ENCODE assay signal across 9 cellular contexts in the genomic region with DNA sequence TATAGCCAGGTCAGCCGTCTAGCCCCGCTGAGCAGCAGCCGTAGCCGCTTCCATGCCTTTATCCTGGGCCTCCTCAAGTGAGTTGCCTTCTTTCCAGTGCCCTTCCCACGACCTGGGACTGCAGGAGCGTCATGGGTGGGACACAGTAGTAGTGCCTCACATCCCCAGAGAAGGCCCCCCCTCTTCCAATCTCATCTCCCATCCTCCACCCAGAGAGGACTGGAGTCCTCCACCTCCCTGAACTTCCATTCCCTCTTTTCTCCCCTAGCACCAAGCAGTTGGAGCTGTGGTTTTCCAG. TPM values are rescaled to one million over a fixed set of nuclear protein-coding genes. Genes with fewer than 3 reads are reported as not detected.
A peak's percentile ranks its signal among the peaks of the same experiment; 100 is the strongest.
DNase-seq lines count a peak whose midpoint lies in the region; ATAC-seq, FAIRE-seq and TF ChIP-seq lines count a peak whose summit lies in the region.
"Had no signal": no experiment of that assay in that cellular context is flagged by ENCODE, and none has a peak within 500 bp of the region (broad histone marks: within the 10 kb centered on the region; RNA-seq: fewer than 3 reads in every experiment).

No MANE protein-coding gene starts in this region.

- CTCF ChIA-PET in HepG2 (lab: Yijun Ruan, JAX; ENCODE audit: low intra/inter-chr PET ratio, low total read pairs), result interaction anchor here (4.5 kb wide), 1 partner anchor 74 kb away, joined by 71 read pairs; no protein-coding TSS in a partner anchor

- no peak for FAIRE-seq in HepG2 (lab: Jason Lieb, UNC)
- FAIRE-seq: G401.6 had no signal

- DNase-seq in HepG2 (ENCODE audit: low spot score) (no peak), right lobe of liver (no peak), breast epithelium (ENCODE audit: low spot score in 2 of 2) (no peak), uterus (no peak), NAMALWA (ENCODE audit: low spot score) (no peak), head of caudate nucleus (no peak)

- H3K27ac ChIP-seq in HepG2 (ENCODE audit: extremely low read length, insufficient read depth, low read length), result no peak overlapping the region
- no peak overlapping the region for H3K27ac ChIP-seq in right lobe of liver
- peak overlapping the region; percentile 90 to 97 for H3K27ac ChIP-seq in breast epithelium
- H3K27ac ChIP-seq in mucosa of rectum (ENCODE audit: low read depth in 2 of 2, low read length in 2 of 2), result peak overlapping the region; percentile 99 to 100
- peak overlapping the region; percentile 97 to 99 for H3K27ac ChIP-seq in uterus

- TF ChIP-seq RAD21 in HepG2 (CRISPR knock-in tag; IDR thresholded peaks at IDR 0.05), result no peak

- H3K4me3 ChIP-seq in HepG2 (replicated peaks in 1 of 3; ENCODE audit: insufficient read depth in 1 of 3, low read depth in 2 of 3, low read length in 3 of 3) (peak overlapping the region in 2 of 3 experiments; percentile 80 to 81; a peak in 3 of 6 replicates), right lobe of liver (no peak overlapping the region), breast epithelium (peak overlapping the region; percentile 73 to 82 (median 79)), mucosa of rectum (ENCODE audit: low read length in 2 of 2) (peak overlapping the region; percentile 91 to 93), uterus (peak overlapping the region; percentile 72 to 86)

- intact Hi-C loops in HepG2 (cut with micrococcal nuclease; ENCODE audit: unreplicated experiment) (no loop called here), right lobe of liver (cut with DNase I) (loop anchor here in 1 of 2 donors (5.0 kb wide), 1 partner anchor 73 kb away; no protein-coding TSS in a partner anchor), breast epithelium (cut with DNase I; ENCODE audit: low total_unique reads) (no loop called here), uterus (cut with DNase I; ENCODE audit: low total_unique reads) (no loop called here), head of caudate nucleus (cut with DNase I) (no loop called here)

- H3K9ac ChIP-seq in HepG2 (ENCODE audit: insufficient read depth, low read depth, low read length), result peak overlapping the region; percentile 69
- H3K9ac ChIP-seq in mucosa of rectum (ENCODE audit: low read depth in 1 of 2, low read length in 2 of 2), result peak overlapping the region; percentile 54 to 95

- ATAC-seq in HepG2 (no peak), right lobe of liver (no peak), GM19463 (IDR thresholded peaks at IDR 0.05; ENCODE audit: unreplicated experiment) (no peak)

- POLR2A ChIA-PET in HepG2 (lab: Yijun Ruan, JAX), result interaction anchor here (3.5 kb wide), 1 partner anchor 74 kb away, joined by 24 read pairs; no protein-coding TSS in a partner anchor

- TF ChIP-seq POLR2A in HepG2 (IDR thresholded peaks at IDR 0.05; ENCODE audit: insufficient read depth in 1 of 2, low read depth in 2 of 2, low read length in 2 of 2), result no peak
- TF ChIP-seq POLR2A in right lobe of liver (IDR thresholded peaks at IDR 0.05), result no peak
- no peak for TF ChIP-seq POLR2A in breast epithelium (IDR thresholded peaks at IDR 0.05)
- TF ChIP-seq POLR2A in uterus (IDR thresholded peaks at IDR 0.05), result no peak

- H2AFZ ChIP-seq in HepG2 (ENCODE audit: low read length), result no peak overlapping the region

- TF ChIP-seq EP300 in HepG2 (IDR thresholded peaks at IDR 0.05; ENCODE audit: low read depth in 2 of 2, low read length in 2 of 2) (no peak), HepG2 (CRISPR knock-in tag; IDR thresholded peaks at IDR 0.05; ENCODE audit: borderline replicate concordance) (no peak)

- 85% methylated on average over 5 of the region's 6 CpGs for WGBS in HepG2 (ENCODE audit: low lambda C conversion rate)
- WGBS in right lobe of liver (ENCODE audit: insufficient coverage, low coverage, low lambda C conversion rate, missing lambda C conversion rate), result 100% methylated on average over 1 of the region's 6 CpGs

- no peaks in the 10 kb centered on the region; a peak in 1 of 5 replicates for H3K27me3 ChIP-seq in HepG2 (ENCODE audit: control insufficient read depth in 1 of 2, insufficient read depth in 2 of 2, low read length in 2 of 2)
- H3K27me3 ChIP-seq in right lobe of liver, result no peaks in the 10 kb centered on the region
- H3K27me3 ChIP-seq in breast epithelium, result no peaks in the 10 kb centered on the region
- no peaks in the 10 kb centered on the region for H3K27me3 ChIP-seq in mucosa of rectum (ENCODE audit: control insufficient read depth in 2 of 2, insufficient read depth in 2 of 2, low read length in 2 of 2)
- no peaks in the 10 kb centered on the region for H3K27me3 ChIP-seq in uterus

- no peaks in the 10 kb centered on the region for H3K9me3 ChIP-seq in HepG2 (ENCODE audit: low read length)
- no peaks in the 10 kb centered on the region for H3K9me3 ChIP-seq in right lobe of liver
- no peaks in the 10 kb centered on the region for H3K9me3 ChIP-seq in breast epithelium
- no peaks in the 10 kb centered on the region for H3K9me3 ChIP-seq in mucosa of rectum (ENCODE audit: control insufficient read depth in 2 of 2, low read length in 2 of 2)
- H3K9me3 ChIP-seq in uterus, result no peaks in the 10 kb centered on the region

- BruUV-seq in HepG2 (replicated peaks; lab: Mats Ljungman, UMichigan), result no TSS peak

- in situ Hi-C loops in HepG2 (cut with HindIII; ENCODE audit: extremely low pct_ligation_motif_present, low pct_unique_long_range_greater_than_20kb), result no loop called here

- peaks cover 5% of the 10 kb centered on the region for H3K79me2 ChIP-seq in HepG2 (ENCODE audit: insufficient read depth, low read length)

- peaks cover 36% of the 10 kb centered on the region for H3K4me1 ChIP-seq in HepG2 (ENCODE audit: insufficient read depth, low read length)
- H3K4me1 ChIP-seq in right lobe of liver, result peaks cover 0 to 14% (median 1%) of the 10 kb centered on the region in 4 donors
- peaks cover 5 to 9% of the 10 kb centered on the region in 2 donors for H3K4me1 ChIP-seq in breast epithelium
- H3K4me1 ChIP-seq in mucosa of rectum (ENCODE audit: control insufficient read depth in 2 of 2, insufficient read depth in 2 of 2, low read length in 2 of 2), result peaks cover 30 to 32% of the 10 kb centered on the region in 2 donors
- peaks cover 8 to 13% of the 10 kb centered on the region in 2 donors for H3K4me1 ChIP-seq in uterus

- no peaks in the 10 kb centered on the region; the same call in none of the 2 replicates for H4K20me1 ChIP-seq in HepG2 (ENCODE audit: insufficient read depth, low read length)

- H3K36me3 ChIP-seq in HepG2 (replicated peaks in 1 of 2; ENCODE audit: control insufficient read depth in 1 of 2, insufficient read depth in 2 of 2, low read length in 2 of 2) (peaks cover 2 to 25% of the 10 kb centered on the region in 2 experiments; a peak in 4 of 5 replicates), right lobe of liver (peaks cover 0 to 6% (median 2%) of the 10 kb centered on the region in 4 donors), breast epithelium (no peaks in the 10 kb centered on the region), mucosa of rectum (ENCODE audit: control insufficient read depth in 2 of 2, insufficient read depth in 2 of 2, low read length in 2 of 2) (peaks cover 21 to 29% of the 10 kb centered on the region in 2 donors), uterus (no peaks in the 10 kb centered on the region)

- TF ChIP-seq CTCF in HepG2 (CRISPR knock-in tag; IDR thresholded peaks at IDR 0.05) (no peak), right lobe of liver (IDR thresholded peaks at IDR 0.05) (no peak), breast epithelium (IDR thresholded peaks at IDR 0.05) (no peak), uterus (IDR thresholded peaks at IDR 0.05) (no peak)

- peak overlapping the region; percentile 79 for H3K4me2 ChIP-seq in HepG2 (ENCODE audit: low read depth, low read length)

RNA-seq across cellular contexts. Expression of gene RUSC1, which starts 4.9 kb away (rescaled TPM):
- 15.9 and 18.7 TPM in 2 replicates for total RNA-seq in HepG2 (2016; rRNA removed; fragmentation: Illumina TruSeq; extraction: Trizol)
- 9.4 and 10.1 TPM in 2 replicates for total RNA-seq in HepG2 (2016; cell fraction: cytosol; rRNA removed; fragmentation: Illumina TruSeq; extraction: Trizol; ENCODE audit: low read depth)
- total RNA-seq in HepG2 (2016; cell fraction: insoluble cytoplasmic fraction; rRNA removed; fragmentation: Illumina TruSeq; extraction: Trizol), result 14.8 and 19.6 TPM in 2 replicates
- total RNA-seq in HepG2 (2016; cell fraction: membrane; rRNA removed; fragmentation: Illumina TruSeq; extraction: Trizol), result 19.4 and 21.9 TPM in 2 replicates
- 13.5 and 19.1 TPM in 2 replicates for total RNA-seq in HepG2 (2016; cell fraction: nucleus; rRNA removed; fragmentation: Illumina TruSeq; extraction: Trizol)
- 20.4 and 21.4 TPM in 2 replicates for polyA plus RNA-seq in HepG2 (2011; rRNA removed)
- 13.8 and 18.3 TPM in 2 replicates for polyA plus RNA-seq in HepG2 (2011; cell fraction: cytosol; rRNA removed)
- 72.9 and 80.6 TPM in 2 replicates for polyA plus RNA-seq in HepG2 (2011; cell fraction: nucleus; rRNA removed)
- 9.4 and 13.3 TPM in 2 replicates for polyA plus RNA-seq in HepG2 (2012)
- 14.0 and 17.7 TPM in 2 replicates for polyA plus RNA-seq in HepG2 (2016; cell fraction: cytosol; fragmentation: Illumina TruSeq; extraction: Trizol; ENCODE audit: low read depth)
- 21.9 and 27.7 TPM in 2 replicates for polyA plus RNA-seq in HepG2 (2016; cell fraction: insoluble cytoplasmic fraction; fragmentation: Illumina TruSeq; extraction: Trizol; ENCODE audit: low read depth)
- 22.4 and 26.1 TPM in 2 replicates for polyA plus RNA-seq in HepG2 (2016; cell fraction: membrane; fragmentation: Illumina TruSeq; extraction: Trizol; ENCODE audit: low read depth)
- 48.2 and 50.9 TPM in 2 replicates for polyA plus RNA-seq in HepG2 (2016; cell fraction: nucleus; fragmentation: Illumina TruSeq; extraction: Trizol; ENCODE audit: insufficient read depth, low read depth)
- 29.1 and 81.2 TPM in 2 replicates for polyA minus RNA-seq in HepG2 (2011; rRNA and poly(A)+ RNA removed; ENCODE audit: low replicate concordance)
- 8.8 and 9.9 TPM in 2 replicates for polyA minus RNA-seq in HepG2 (2011; cell fraction: cytosol; rRNA and poly(A)+ RNA removed)
- 12.6 and 12.8 TPM in 2 replicates for polyA minus RNA-seq in HepG2 (2011; cell fraction: nucleus; rRNA and poly(A)+ RNA removed)
- total RNA-seq in right lobe of liver, result 10 to 100 TPM in 1 of 6 experiments, 1 to 10 TPM in 5; 4.6 to 12.7 (median 7.6) TPM
- 10 to 100 TPM; 14.1 to 22.4 (median 14.4) TPM for total RNA-seq in breast epithelium
- 10 to 100 TPM; 13.8 to 49.1 (median 35.9) TPM for total RNA-seq in uterus

RNA-seq across cellular contexts. Expression of gene FDPS, which starts 16.9 kb away (rescaled TPM):
- 519 and 610 TPM in 2 replicates for total RNA-seq in HepG2 (2016; rRNA removed; fragmentation: Illumina TruSeq; extraction: Trizol)
- total RNA-seq in HepG2 (2016; cell fraction: cytosol; rRNA removed; fragmentation: Illumina TruSeq; extraction: Trizol; ENCODE audit: low read depth), result 109 and 111 TPM in 2 replicates
- 529 and 601 TPM in 2 replicates for total RNA-seq in HepG2 (2016; cell fraction: insoluble cytoplasmic fraction; rRNA removed; fragmentation: Illumina TruSeq; extraction: Trizol)
- total RNA-seq in HepG2 (2016; cell fraction: membrane; rRNA removed; fragmentation: Illumina TruSeq; extraction: Trizol), result 138 and 151 TPM in 2 replicates
- total RNA-seq in HepG2 (2016; cell fraction: nucleus; rRNA removed; fragmentation: Illumina TruSeq; extraction: Trizol), result 274 and 312 TPM in 2 replicates
- 264 and 345 TPM in 2 replicates for polyA plus RNA-seq in HepG2 (2011; rRNA removed)
- 233 and 344 TPM in 2 replicates for polyA plus RNA-seq in HepG2 (2011; cell fraction: cytosol; rRNA removed)
- polyA plus RNA-seq in HepG2 (2011; cell fraction: nucleus; rRNA removed), result 252 and 375 TPM in 2 replicates
- polyA plus RNA-seq in HepG2 (2012), result 341 and 401 TPM in 2 replicates
- polyA plus RNA-seq in HepG2 (2016; cell fraction: cytosol; fragmentation: Illumina TruSeq; extraction: Trizol; ENCODE audit: low read depth), result 82.5 and 94.9 TPM in 2 replicates
- 516 and 544 TPM in 2 replicates for polyA plus RNA-seq in HepG2 (2016; cell fraction: insoluble cytoplasmic fraction; fragmentation: Illumina TruSeq; extraction: Trizol; ENCODE audit: low read depth)
- 100 and 109 TPM in 2 replicates for polyA plus RNA-seq in HepG2 (2016; cell fraction: membrane; fragmentation: Illumina TruSeq; extraction: Trizol; ENCODE audit: low read depth)
- 566 and 576 TPM in 2 replicates for polyA plus RNA-seq in HepG2 (2016; cell fraction: nucleus; fragmentation: Illumina TruSeq; extraction: Trizol; ENCODE audit: insufficient read depth, low read depth)
- polyA minus RNA-seq in HepG2 (2011; rRNA and poly(A)+ RNA removed; ENCODE audit: low replicate concordance), result 110 and 303 TPM in 2 replicates
- polyA minus RNA-seq in HepG2 (2011; cell fraction: cytosol; rRNA and poly(A)+ RNA removed), result 94.6 and 134 TPM in 2 replicates
- polyA minus RNA-seq in HepG2 (2011; cell fraction: nucleus; rRNA and poly(A)+ RNA removed), result 70.3 and 113 TPM in 2 replicates
- total RNA-seq in right lobe of liver, result 100 to 1,000 TPM in 4 of 6 experiments, 10 to 100 TPM in 2; 51.1 to 236 (median 171) TPM
- 100 to 1,000 TPM in 1 of 3 donors, 10 to 100 TPM in 2; 84.2 to 102 (median 93.1) TPM for total RNA-seq in breast epithelium
- 100 to 1,000 TPM in 2 of 4 donors, 10 to 100 TPM in 2; 23.8 to 113 (median 99.6) TPM for total RNA-seq in uterus

RNA-seq across cellular contexts. Expression of gene PKLR, which starts 24.3 kb away (rescaled TPM):
- 10.3 and 13.6 TPM in 2 replicates for total RNA-seq in HepG2 (2016; rRNA removed; fragmentation: Illumina TruSeq; extraction: Trizol)
- 0.51 and 0.79 TPM in 2 replicates for total RNA-seq in HepG2 (2016; cell fraction: cytosol; rRNA removed; fragmentation: Illumina TruSeq; extraction: Trizol; ENCODE audit: low read depth)
- total RNA-seq in HepG2 (2016; cell fraction: insoluble cytoplasmic fraction; rRNA removed; fragmentation: Illumina TruSeq; extraction: Trizol), result 10.0 and 10.3 TPM in 2 replicates
- total RNA-seq in HepG2 (2016; cell fraction: membrane; rRNA removed; fragmentation: Illumina TruSeq; extraction: Trizol), result 2.4 and 2.7 TPM in 2 replicates
- total RNA-seq in HepG2 (2016; cell fraction: nucleus; rRNA removed; fragmentation: Illumina TruSeq; extraction: Trizol), result 5.1 and 8.0 TPM in 2 replicates
- polyA plus RNA-seq in HepG2 (2011; rRNA removed), result 29.3 and 43.2 TPM in 2 replicates
- polyA plus RNA-seq in HepG2 (2011; cell fraction: cytosol; rRNA removed), result 26.7 and 30.1 TPM in 2 replicates
- polyA plus RNA-seq in HepG2 (2011; cell fraction: nucleus; rRNA removed), result 35.4 and 48.8 TPM in 2 replicates
- 29.8 and 32.5 TPM in 2 replicates for polyA plus RNA-seq in HepG2 (2012)
- 0.97 and 1.0 TPM in 2 replicates for polyA plus RNA-seq in HepG2 (2016; cell fraction: cytosol; fragmentation: Illumina TruSeq; extraction: Trizol; ENCODE audit: low read depth)
- 13.3 and 16.3 TPM in 2 replicates for polyA plus RNA-seq in HepG2 (2016; cell fraction: insoluble cytoplasmic fraction; fragmentation: Illumina TruSeq; extraction: Trizol; ENCODE audit: low read depth)
- polyA plus RNA-seq in HepG2 (2016; cell fraction: membrane; fragmentation: Illumina TruSeq; extraction: Trizol; ENCODE audit: low read depth), result 2.9 and 3.0 TPM in 2 replicates
- polyA plus RNA-seq in HepG2 (2016; cell fraction: nucleus; fragmentation: Illumina TruSeq; extraction: Trizol; ENCODE audit: insufficient read depth, low read depth), result 10.7 and 11.1 TPM in 2 replicates
- 0.16 and 52.2 TPM in 2 replicates for polyA minus RNA-seq in HepG2 (2011; rRNA and poly(A)+ RNA removed; ENCODE audit: low replicate concordance)
- polyA minus RNA-seq in HepG2 (2011; cell fraction: cytosol; rRNA and poly(A)+ RNA removed), result 14.6 and 19.0 TPM in 2 replicates
- 9.5 and 15.8 TPM in 2 replicates for polyA minus RNA-seq in HepG2 (2011; cell fraction: nucleus; rRNA and poly(A)+ RNA removed)
- 10 to 100 TPM; 27.0 to 95.3 (median 36.1) TPM for total RNA-seq in right lobe of liver
- under 1 TPM in 1 of 3 donors, not detected in 2; 0.33 TPM for total RNA-seq in breast epithelium
- under 1 TPM in 1 of 4 donors, not detected in 3; 0.21 TPM for total RNA-seq in uterus

RNA-seq across cellular contexts. Expression of gene HCN3, which starts 48.3 kb away (rescaled TPM):
- total RNA-seq in HepG2 (2016; rRNA removed; fragmentation: Illumina TruSeq; extraction: Trizol), result 1.3 and 2.4 TPM in 2 replicates
- 0.44 and 0.51 TPM in 2 replicates for total RNA-seq in HepG2 (2016; cell fraction: cytosol; rRNA removed; fragmentation: Illumina TruSeq; extraction: Trizol; ENCODE audit: low read depth)
- 0.77 and 3.4 TPM in 2 replicates for total RNA-seq in HepG2 (2016; cell fraction: insoluble cytoplasmic fraction; rRNA removed; fragmentation: Illumina TruSeq; extraction: Trizol)
- total RNA-seq in HepG2 (2016; cell fraction: membrane; rRNA removed; fragmentation: Illumina TruSeq; extraction: Trizol), result 0.74 and 0.96 TPM in 2 replicates
- 5.8 and 5.9 TPM in 2 replicates for total RNA-seq in HepG2 (2016; cell fraction: nucleus; rRNA removed; fragmentation: Illumina TruSeq; extraction: Trizol)
- 10.2 and 15.0 TPM in 2 replicates for polyA plus RNA-seq in HepG2 (2011; rRNA removed)
- 3.4 and 4.0 TPM in 2 replicates for polyA plus RNA-seq in HepG2 (2011; cell fraction: cytosol; rRNA removed)
- 55.6 and 56.4 TPM in 2 replicates for polyA plus RNA-seq in HepG2 (2011; cell fraction: nucleus; rRNA removed)
- polyA plus RNA-seq in HepG2 (2012), result 6.1 and 7.0 TPM in 2 replicates
- 0.40 TPM in 2 replicates for polyA plus RNA-seq in HepG2 (2016; cell fraction: cytosol; fragmentation: Illumina TruSeq; extraction: Trizol; ENCODE audit: low read depth)
- polyA plus RNA-seq in HepG2 (2016; cell fraction: insoluble cytoplasmic fraction; fragmentation: Illumina TruSeq; extraction: Trizol; ENCODE audit: low read depth), result 1.1 and 1.3 TPM in 2 replicates
- 0.72 and 0.85 TPM in 2 replicates for polyA plus RNA-seq in HepG2 (2016; cell fraction: membrane; fragmentation: Illumina TruSeq; extraction: Trizol; ENCODE audit: low read depth)
- polyA plus RNA-seq in HepG2 (2016; cell fraction: nucleus; fragmentation: Illumina TruSeq; extraction: Trizol; ENCODE audit: insufficient read depth, low read depth), result 18.6 and 19.5 TPM in 2 replicates
- polyA minus RNA-seq in HepG2 (2011; rRNA and poly(A)+ RNA removed; ENCODE audit: low replicate concordance), result 17.8 and 35.4 TPM in 2 replicates
- 1.4 and 3.0 TPM in 2 replicates for polyA minus RNA-seq in HepG2 (2011; cell fraction: cytosol; rRNA and poly(A)+ RNA removed)
- 8.8 and 11.3 TPM in 2 replicates for polyA minus RNA-seq in HepG2 (2011; cell fraction: nucleus; rRNA and poly(A)+ RNA removed)
- total RNA-seq in right lobe of liver, result 1 to 10 TPM in 4 of 6 experiments, under 1 TPM in 2; 0.56 to 1.6 (median 1.2) TPM
- total RNA-seq in breast epithelium, result 1 to 10 TPM; 1.3 to 2.3 (median 2.3) TPM
- total RNA-seq in uterus, result 1 to 10 TPM in 2 of 4 donors, not detected in 2; 4.2 to 5.5 TPM

RNA-seq across cellular contexts. Expression of gene CLK2, which starts 52.2 kb away (rescaled TPM):
- total RNA-seq in HepG2 (2016; rRNA removed; fragmentation: Illumina TruSeq; extraction: Trizol) (10.1 and 20.1 TPM in 2 replicates), right lobe of liver (10 to 100 TPM; 10.4 to 29.2 (median 20.2) TPM), breast epithelium (10 to 100 TPM; 29.1 to 53.4 (median 48.7) TPM), uterus (10 to 100 TPM; 25.4 to 75.3 (median 39.3) TPM)
- 8.5 and 11.8 TPM in 2 replicates for total RNA-seq in HepG2 (2016; cell fraction: cytosol; rRNA removed; fragmentation: Illumina TruSeq; extraction: Trizol; ENCODE audit: low read depth)
- 10.6 and 19.2 TPM in 2 replicates for total RNA-seq in HepG2 (2016; cell fraction: insoluble cytoplasmic fraction; rRNA removed; fragmentation: Illumina TruSeq; extraction: Trizol)
- 9.3 and 12.0 TPM in 2 replicates for total RNA-seq in HepG2 (2016; cell fraction: membrane; rRNA removed; fragmentation: Illumina TruSeq; extraction: Trizol)
- total RNA-seq in HepG2 (2016; cell fraction: nucleus; rRNA removed; fragmentation: Illumina TruSeq; extraction: Trizol), result 23.9 and 32.6 TPM in 2 replicates
- 73.5 and 74.0 TPM in 2 replicates for polyA plus RNA-seq in HepG2 (2011; rRNA removed)
- 23.9 and 24.4 TPM in 2 replicates for polyA plus RNA-seq in HepG2 (2011; cell fraction: cytosol; rRNA removed)
- 317 and 392 TPM in 2 replicates for polyA plus RNA-seq in HepG2 (2011; cell fraction: nucleus; rRNA removed)
- 31.3 and 32.7 TPM in 2 replicates for polyA plus RNA-seq in HepG2 (2012)
- polyA plus RNA-seq in HepG2 (2016; cell fraction: cytosol; fragmentation: Illumina TruSeq; extraction: Trizol; ENCODE audit: low read depth), result 3.0 and 3.3 TPM in 2 replicates
- polyA plus RNA-seq in HepG2 (2016; cell fraction: insoluble cytoplasmic fraction; fragmentation: Illumina TruSeq; extraction: Trizol; ENCODE audit: low read depth), result 15.8 and 17.9 TPM in 2 replicates
- 7.6 TPM in 2 replicates for polyA plus RNA-seq in HepG2 (2016; cell fraction: membrane; fragmentation: Illumina TruSeq; extraction: Trizol; ENCODE audit: low read depth)
- 110 and 120 TPM in 2 replicates for polyA plus RNA-seq in HepG2 (2016; cell fraction: nucleus; fragmentation: Illumina TruSeq; extraction: Trizol; ENCODE audit: insufficient read depth, low read depth)
- polyA minus RNA-seq in HepG2 (2011; rRNA and poly(A)+ RNA removed; ENCODE audit: low replicate concordance), result 47.2 and 97.7 TPM in 2 replicates
- polyA minus RNA-seq in HepG2 (2011; cell fraction: cytosol; rRNA and poly(A)+ RNA removed), result 12.4 and 13.9 TPM in 2 replicates
- 94.1 and 94.6 TPM in 2 replicates for polyA minus RNA-seq in HepG2 (2011; cell fraction: nucleus; rRNA and poly(A)+ RNA removed)

Comparison
In these comparisons a context has a peak if more than half of its experiments do, and no peak if none do; other contexts are left out.
1. H3K4me3 ChIP-seq: peak in HepG2 (2 of 3), breast epithelium (3 of 3), mucosa of rectum (2 of 2) and uterus (2 of 2); none in right lobe of liver (0 of 3).
2. H3K27ac ChIP-seq: peak in breast epithelium (2 of 2), mucosa of rectum (2 of 2) and uterus (2 of 2); none in HepG2 (single experiment) and right lobe of liver (0 of 3).